In the genomic region with DNA sequence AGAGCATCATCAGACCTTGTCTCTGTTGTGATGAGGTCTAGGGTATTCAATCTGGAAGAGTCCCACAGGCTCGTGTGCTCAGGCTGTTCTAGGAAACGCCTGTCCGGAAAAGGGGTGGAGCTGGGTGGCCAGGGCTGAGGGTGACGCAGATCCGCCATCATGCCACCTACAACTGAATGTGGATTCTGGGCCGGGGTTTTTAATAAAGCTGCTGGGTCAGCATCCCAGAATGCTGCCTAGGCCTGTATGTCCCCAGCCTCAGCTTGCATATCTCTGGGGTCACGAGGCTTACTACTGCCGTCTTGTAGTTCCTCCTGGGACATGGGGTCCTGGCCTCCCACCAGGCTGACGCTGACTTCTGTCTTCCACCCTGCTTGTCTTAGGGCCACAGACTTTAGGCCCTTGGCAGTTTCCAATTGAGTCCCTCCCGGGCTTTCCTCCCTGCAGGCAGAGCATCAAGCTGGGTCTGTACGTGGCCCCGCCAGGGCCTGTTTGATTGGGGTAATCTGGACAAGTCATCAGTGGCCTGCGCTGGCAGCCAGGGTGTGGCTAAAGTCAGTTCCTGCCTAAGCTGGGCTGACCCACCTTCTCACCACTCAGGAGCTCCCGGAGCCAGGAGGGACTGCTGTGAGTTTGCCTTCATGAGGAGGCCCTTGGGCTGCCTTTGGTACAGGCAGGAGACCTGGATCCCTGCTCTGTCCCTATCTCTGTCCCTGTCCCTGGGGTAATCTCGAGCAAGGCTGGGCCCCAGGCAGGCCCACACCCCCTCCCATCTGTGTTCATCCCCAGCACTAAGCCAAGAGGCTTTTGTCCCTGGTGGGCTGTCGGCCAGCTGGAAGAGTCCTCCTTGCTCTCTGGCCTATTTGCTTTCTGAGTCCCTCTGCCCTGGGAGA, we compare ENCODE assay signal across 2 cellular contexts.
A peak's percentile ranks its signal among the peaks of the same experiment; 100 is the strongest.
TF ChIP-seq lines count a peak whose summit lies in the region.

No MANE protein-coding gene starts in this region.

TF ChIP-seq in IMR-90, 13 proteins besides CTCF, POLR2A, EP300 and RAD21:
- TF ChIP-seq MAFK (IDR thresholded peaks at IDR 0.05; ENCODE audit: low read depth, low read length) (0 out of 2 replicates have a peak, but pooled peaks have one; percentile 16), BHLHE40 (IDR thresholded peaks at IDR 0.05; ENCODE audit: low read depth, low read length) (no peak)
TF ChIP-seq in IMR-90: peak in this region for 1.

TF ChIP-seq in K562, 482 proteins besides CTCF, POLR2A, EP300 and RAD21 (continues in another document):
- TF ChIP-seq ZNF561 (CRISPR knock-in tag; conservative IDR thresholded peaks at IDR 0.05): no peak
- TF ChIP-seq HDAC3 (IDR thresholded peaks at IDR 0.05; ENCODE audit: borderline replicate concordance, partially characterized antibody): no peak
- no peak for TF ChIP-seq ZNF444 (CRISPR knock-in tag; IDR thresholded peaks at IDR 0.05)
- TF ChIP-seq, protein P1, sequence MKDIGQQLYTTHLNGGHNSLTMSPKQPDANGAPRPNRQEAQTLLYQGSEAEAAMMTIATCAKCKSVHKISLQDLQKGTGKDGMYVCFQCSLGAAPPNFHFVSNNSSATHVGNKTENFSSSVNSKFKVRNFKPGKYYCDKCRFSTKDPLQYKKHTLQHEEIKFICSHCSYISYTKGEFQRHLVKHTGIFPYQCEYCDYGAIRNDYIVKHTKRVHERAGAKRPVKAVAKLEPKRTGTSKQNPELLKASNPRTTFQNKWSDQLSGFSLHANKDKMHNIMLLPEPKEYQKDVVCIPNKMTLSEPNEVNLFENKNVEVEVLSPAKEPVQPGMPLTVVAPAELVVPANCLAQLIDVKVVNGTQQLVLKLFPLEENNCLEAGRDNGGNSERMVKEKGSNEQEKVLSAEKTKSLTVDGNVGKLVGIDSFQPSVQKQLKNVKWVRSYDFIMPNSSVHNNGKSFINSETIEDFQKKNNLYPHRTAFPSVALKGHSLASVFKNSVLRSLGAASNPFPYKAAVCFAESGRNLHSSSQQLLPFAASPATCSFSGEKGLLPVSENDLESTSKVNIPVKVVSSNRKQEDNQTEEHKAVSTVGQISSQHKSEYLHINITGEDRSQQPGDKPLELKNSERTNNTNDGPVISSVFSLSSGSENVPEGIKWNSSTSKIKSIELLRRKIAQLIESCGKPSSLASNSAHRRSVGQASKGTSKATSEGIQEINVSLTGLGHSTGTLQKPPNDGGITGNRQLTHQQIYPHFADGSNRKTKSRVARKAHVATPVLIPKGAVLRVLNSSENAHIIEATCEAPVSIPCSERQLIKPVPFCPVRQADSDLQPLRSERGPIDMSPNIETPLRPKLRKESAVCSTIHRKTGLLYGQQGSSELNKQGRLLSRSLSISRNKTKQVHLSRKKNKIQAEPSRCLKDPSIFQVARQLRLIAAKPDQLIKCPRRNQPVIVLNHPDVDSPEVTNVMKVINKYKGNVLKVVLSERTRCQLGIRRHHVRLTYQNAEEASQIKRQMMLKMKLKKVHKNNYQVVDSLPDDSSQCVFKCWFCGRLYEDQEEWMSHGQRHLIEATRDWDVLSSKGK (CRISPR knock-in tag; IDR thresholded peaks at IDR 0.05): no peak
- peak; percentile 63 for TF ChIP-seq JUND (IDR thresholded peaks at IDR 0.05; ENCODE audit: borderline replicate concordance, low read depth, low read length)
- TF ChIP-seq JUND (tag; IDR thresholded peaks at IDR 0.05; ENCODE audit: borderline replicate concordance, low read depth, low read length): peak; percentile 69; the same call in 1 of the 3 replicates
- TF ChIP-seq ZNF445 (CRISPR knock-in tag; IDR thresholded peaks at IDR 0.05; ENCODE audit: low read depth): no peak
- no peak for TF ChIP-seq TEAD1 (CRISPR knock-in tag; IDR thresholded peaks at IDR 0.05)
- TF ChIP-seq, protein P2, sequence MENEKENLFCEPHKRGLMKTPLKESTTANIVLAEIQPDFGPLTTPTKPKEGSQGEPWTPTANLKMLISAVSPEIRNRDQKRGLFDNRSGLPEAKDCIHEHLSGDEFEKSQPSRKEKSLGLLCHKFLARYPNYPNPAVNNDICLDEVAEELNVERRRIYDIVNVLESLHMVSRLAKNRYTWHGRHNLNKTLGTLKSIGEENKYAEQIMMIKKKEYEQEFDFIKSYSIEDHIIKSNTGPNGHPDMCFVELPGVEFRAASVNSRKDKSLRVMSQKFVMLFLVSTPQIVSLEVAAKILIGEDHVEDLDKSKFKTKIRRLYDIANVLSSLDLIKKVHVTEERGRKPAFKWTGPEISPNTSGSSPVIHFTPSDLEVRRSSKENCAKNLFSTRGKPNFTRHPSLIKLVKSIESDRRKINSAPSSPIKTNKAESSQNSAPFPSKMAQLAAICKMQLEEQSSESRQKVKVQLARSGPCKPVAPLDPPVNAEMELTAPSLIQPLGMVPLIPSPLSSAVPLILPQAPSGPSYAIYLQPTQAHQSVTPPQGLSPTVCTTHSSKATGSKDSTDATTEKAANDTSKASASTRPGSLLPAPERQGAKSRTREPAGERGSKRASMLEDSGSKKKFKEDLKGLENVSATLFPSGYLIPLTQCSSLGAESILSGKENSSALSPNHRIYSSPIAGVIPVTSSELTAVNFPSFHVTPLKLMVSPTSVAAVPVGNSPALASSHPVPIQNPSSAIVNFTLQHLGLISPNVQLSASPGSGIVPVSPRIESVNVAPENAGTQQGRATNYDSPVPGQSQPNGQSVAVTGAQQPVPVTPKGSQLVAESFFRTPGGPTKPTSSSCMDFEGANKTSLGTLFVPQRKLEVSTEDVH (IDR thresholded peaks at IDR 0.05; ENCODE audit: low read depth, partially characterized antibody): no peak
- TF ChIP-seq, protein P3, sequence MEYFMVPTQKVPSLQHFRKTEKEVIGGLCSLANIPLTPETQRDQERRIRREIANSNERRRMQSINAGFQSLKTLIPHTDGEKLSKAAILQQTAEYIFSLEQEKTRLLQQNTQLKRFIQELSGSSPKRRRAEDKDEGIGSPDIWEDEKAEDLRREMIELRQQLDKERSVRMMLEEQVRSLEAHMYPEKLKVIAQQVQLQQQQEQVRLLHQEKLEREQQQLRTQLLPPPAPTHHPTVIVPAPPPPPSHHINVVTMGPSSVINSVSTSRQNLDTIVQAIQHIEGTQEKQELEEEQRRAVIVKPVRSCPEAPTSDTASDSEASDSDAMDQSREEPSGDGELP (CRISPR knock-in tag; IDR thresholded peaks at IDR 0.05; ENCODE audit: borderline replicate concordance): peak; percentile 39; the same call in 1 of the 2 replicates
- no peak for TF ChIP-seq FOXK2 (conservative IDR thresholded peaks at IDR 0.05 in 1 of 2, IDR thresholded peaks at IDR 0.05 in 1 of 2; ENCODE audit: low read depth in 2 of 2)
- TF ChIP-seq NRF1 (conservative IDR thresholded peaks at IDR 0.05 in 1 of 2, IDR thresholded peaks at IDR 0.05 in 1 of 2): peak; percentile 82 to 85
- TF ChIP-seq, protein P4, sequence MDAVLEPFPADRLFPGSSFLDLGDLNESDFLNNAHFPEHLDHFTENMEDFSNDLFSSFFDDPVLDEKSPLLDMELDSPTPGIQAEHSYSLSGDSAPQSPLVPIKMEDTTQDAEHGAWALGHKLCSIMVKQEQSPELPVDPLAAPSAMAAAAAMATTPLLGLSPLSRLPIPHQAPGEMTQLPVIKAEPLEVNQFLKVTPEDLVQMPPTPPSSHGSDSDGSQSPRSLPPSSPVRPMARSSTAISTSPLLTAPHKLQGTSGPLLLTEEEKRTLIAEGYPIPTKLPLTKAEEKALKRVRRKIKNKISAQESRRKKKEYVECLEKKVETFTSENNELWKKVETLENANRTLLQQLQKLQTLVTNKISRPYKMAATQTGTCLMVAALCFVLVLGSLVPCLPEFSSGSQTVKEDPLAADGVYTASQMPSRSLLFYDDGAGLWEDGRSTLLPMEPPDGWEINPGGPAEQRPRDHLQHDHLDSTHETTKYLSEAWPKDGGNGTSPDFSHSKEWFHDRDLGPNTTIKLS (IDR thresholded peaks at IDR 0.05; ENCODE audit: borderline replicate concordance, low read depth): peak; percentile 72; the same call in 1 of the 2 replicates
- TF ChIP-seq ZNF316 (IDR thresholded peaks at IDR 0.05): peak; percentile 82
- TF ChIP-seq, protein P5, sequence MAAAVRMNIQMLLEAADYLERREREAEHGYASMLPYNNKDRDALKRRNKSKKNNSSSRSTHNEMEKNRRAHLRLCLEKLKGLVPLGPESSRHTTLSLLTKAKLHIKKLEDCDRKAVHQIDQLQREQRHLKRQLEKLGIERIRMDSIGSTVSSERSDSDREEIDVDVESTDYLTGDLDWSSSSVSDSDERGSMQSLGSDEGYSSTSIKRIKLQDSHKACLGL (CRISPR knock-in tag; IDR thresholded peaks at IDR 0.05; ENCODE audit: borderline replicate concordance, poor library complexity, severe bottlenecking): no peak
- TF ChIP-seq, protein P6, sequence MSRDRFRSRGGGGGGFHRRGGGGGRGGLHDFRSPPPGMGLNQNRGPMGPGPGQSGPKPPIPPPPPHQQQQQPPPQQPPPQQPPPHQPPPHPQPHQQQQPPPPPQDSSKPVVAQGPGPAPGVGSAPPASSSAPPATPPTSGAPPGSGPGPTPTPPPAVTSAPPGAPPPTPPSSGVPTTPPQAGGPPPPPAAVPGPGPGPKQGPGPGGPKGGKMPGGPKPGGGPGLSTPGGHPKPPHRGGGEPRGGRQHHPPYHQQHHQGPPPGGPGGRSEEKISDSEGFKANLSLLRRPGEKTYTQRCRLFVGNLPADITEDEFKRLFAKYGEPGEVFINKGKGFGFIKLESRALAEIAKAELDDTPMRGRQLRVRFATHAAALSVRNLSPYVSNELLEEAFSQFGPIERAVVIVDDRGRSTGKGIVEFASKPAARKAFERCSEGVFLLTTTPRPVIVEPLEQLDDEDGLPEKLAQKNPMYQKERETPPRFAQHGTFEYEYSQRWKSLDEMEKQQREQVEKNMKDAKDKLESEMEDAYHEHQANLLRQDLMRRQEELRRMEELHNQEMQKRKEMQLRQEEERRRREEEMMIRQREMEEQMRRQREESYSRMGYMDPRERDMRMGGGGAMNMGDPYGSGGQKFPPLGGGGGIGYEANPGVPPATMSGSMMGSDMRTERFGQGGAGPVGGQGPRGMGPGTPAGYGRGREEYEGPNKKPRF (IDR thresholded peaks at IDR 0.05; ENCODE audit: low read depth, low read length): no peak
- no peak for TF ChIP-seq NR1H2 (CRISPR knock-in tag; IDR thresholded peaks at IDR 0.05)
- no peak for TF ChIP-seq NFIX (CRISPR knock-in tag; IDR thresholded peaks at IDR 0.05; ENCODE audit: low read depth)
- no peak for TF ChIP-seq ARHGAP35 (IDR thresholded peaks at IDR 0.05; ENCODE audit: partially characterized antibody)
- TF ChIP-seq, protein P7, sequence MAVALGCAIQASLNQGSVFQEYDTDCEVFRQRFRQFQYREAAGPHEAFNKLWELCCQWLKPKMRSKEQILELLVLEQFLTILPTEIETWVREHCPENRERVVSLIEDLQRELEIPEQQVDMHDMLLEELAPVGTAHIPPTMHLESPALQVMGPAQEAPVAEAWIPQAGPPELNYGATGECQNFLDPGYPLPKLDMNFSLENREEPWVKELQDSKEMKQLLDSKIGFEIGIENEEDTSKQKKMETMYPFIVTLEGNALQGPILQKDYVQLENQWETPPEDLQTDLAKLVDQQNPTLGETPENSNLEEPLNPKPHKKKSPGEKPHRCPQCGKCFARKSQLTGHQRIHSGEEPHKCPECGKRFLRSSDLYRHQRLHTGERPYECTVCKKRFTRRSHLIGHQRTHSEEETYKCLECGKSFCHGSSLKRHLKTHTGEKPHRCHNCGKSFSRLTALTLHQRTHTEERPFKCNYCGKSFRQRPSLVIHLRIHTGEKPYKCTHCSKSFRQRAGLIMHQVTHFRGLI (CRISPR knock-in tag; IDR thresholded peaks at IDR 0.05): no peak; the same call in 1 of the 2 replicates
- TF ChIP-seq, protein P8, sequence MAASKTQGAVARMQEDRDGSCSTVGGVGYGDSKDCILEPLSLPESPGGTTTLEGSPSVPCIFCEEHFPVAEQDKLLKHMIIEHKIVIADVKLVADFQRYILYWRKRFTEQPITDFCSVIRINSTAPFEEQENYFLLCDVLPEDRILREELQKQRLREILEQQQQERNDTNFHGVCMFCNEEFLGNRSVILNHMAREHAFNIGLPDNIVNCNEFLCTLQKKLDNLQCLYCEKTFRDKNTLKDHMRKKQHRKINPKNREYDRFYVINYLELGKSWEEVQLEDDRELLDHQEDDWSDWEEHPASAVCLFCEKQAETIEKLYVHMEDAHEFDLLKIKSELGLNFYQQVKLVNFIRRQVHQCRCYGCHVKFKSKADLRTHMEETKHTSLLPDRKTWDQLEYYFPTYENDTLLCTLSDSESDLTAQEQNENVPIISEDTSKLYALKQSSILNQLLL (CRISPR knock-in tag; IDR thresholded peaks at IDR 0.05; ENCODE audit: borderline replicate concordance): no peak
- no peak for TF ChIP-seq NR2C1 (IDR thresholded peaks at IDR 0.05)
- no peak for TF ChIP-seq NR2C1 (tag; IDR thresholded peaks at IDR 0.05)
- no peak for TF ChIP-seq GTF2F1 (IDR thresholded peaks at IDR 0.05; ENCODE audit: low read depth, low read length)
- TF ChIP-seq ZNF551 (CRISPR knock-in tag; IDR thresholded peaks at IDR 0.05): no peak
- TF ChIP-seq DIDO1 (tag; IDR thresholded peaks at IDR 0.05; ENCODE audit: low read depth): no peak
- peak; percentile 60; the same call in 1 of the 2 replicates for TF ChIP-seq KLF6 (CRISPR knock-in tag; IDR thresholded peaks at IDR 0.05; ENCODE audit: borderline replicate concordance)
- no peak for TF ChIP-seq GTF2A2 (tag; IDR thresholded peaks at IDR 0.05)
- TF ChIP-seq KLF16 (IDR thresholded peaks at IDR 0.05): no peak
- peak; percentile 65 for TF ChIP-seq KDM5B (IDR thresholded peaks at IDR 0.05; ENCODE audit: insufficient replicate concordance, low read depth, low read length)
- TF ChIP-seq LEF1 (IDR thresholded peaks at IDR 0.05): no peak; the same call in 1 of the 2 replicates
- TF ChIP-seq, protein P9, sequence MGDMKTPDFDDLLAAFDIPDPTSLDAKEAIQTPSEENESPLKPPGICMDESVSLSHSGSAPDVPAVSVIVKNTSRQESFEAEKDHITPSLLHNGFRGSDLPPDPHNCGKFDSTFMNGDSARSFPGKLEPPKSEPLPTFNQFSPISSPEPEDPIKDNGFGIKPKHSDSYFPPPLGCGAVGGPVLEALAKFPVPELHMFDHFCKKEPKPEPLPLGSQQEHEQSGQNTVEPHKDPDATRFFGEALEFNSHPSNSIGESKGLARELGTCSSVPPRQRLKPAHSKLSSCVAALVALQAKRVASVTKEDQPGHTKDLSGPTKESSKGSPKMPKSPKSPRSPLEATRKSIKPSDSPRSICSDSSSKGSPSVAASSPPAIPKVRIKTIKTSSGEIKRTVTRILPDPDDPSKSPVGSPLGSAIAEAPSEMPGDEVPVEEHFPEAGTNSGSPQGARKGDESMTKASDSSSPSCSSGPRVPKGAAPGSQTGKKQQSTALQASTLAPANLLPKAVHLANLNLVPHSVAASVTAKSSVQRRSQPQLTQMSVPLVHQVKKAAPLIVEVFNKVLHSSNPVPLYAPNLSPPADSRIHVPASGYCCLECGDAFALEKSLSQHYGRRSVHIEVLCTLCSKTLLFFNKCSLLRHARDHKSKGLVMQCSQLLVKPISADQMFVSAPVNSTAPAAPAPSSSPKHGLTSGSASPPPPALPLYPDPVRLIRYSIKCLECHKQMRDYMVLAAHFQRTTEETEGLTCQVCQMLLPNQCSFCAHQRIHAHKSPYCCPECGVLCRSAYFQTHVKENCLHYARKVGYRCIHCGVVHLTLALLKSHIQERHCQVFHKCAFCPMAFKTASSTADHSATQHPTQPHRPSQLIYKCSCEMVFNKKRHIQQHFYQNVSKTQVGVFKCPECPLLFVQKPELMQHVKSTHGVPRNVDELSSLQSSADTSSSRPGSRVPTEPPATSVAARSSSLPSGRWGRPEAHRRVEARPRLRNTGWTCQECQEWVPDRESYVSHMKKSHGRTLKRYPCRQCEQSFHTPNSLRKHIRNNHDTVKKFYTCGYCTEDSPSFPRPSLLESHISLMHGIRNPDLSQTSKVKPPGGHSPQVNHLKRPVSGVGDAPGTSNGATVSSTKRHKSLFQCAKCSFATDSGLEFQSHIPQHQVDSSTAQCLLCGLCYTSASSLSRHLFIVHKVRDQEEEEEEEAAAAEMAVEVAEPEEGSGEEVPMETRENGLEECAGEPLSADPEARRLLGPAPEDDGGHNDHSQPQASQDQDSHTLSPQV (IDR thresholded peaks at IDR 0.05): peak; percentile 96
- no peak for TF ChIP-seq ZNF212 (CRISPR knock-in tag; IDR thresholded peaks at IDR 0.05)
- peak; percentile 3; the same call in 1 of the 2 replicates for TF ChIP-seq HCFC1 (IDR thresholded peaks at IDR 0.05; ENCODE audit: low read depth, low read length)
- 0 out of 2 replicates have a peak, but pooled peaks have one; percentile 10 for TF ChIP-seq OTX1 (CRISPR knock-in tag; IDR thresholded peaks at IDR 0.05)
- no peak for TF ChIP-seq BMI1 (IDR thresholded peaks at IDR 0.05; ENCODE audit: low read length)
- TF ChIP-seq SRSF3 (IDR thresholded peaks at IDR 0.05; ENCODE audit: insufficient read depth, low read length): no peak
